Comparison of ENCODE assay signal across 2 cellular contexts in the genomic region with DNA sequence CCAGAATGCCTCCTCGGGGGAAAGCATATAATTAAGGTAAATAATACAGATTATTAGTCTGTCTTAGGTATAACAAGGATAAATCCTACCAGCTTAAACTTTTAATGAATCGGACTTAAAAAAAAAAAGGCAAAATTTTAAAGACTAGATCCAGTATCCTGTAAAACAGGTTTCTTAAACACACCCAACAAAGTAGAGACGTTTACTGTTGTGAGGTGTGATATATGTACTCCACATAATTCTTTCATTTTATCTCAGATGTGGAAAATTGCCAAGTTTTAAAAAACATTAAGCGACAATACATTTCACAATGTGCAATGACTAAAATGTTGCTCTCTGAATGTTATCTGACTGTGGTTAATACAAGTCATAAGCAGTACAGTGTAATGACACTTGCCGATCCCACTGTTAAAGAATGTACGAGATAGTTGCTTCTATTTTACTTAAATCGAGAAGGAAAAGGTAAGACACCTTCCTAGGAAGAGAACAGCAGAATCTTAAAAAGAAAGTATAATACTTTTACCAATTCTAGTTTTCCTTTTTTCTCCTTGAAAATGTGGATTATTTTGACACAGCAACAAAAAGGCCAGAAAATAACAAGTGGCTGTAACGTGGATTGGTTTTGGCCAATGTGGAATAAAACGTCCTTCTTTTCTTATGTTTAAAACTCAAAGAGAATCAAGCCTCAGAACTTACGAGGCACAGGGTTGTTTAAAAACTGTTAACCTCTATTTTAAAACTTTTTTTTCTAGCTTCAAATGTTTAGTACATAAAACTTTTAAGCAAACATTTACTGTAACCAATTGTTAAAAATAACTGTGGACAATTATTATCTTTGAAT.
TF ChIP-seq lines count a peak whose summit lies in the region.

No MANE protein-coding gene starts in this region.

TF ChIP-seq in IMR-90, 13 proteins besides CTCF, POLR2A, EP300 and RAD21:
- TF ChIP-seq CEBPB (IDR thresholded peaks at IDR 0.05; ENCODE audit: low read depth, low read length) (peak; percentile 51), FOS (IDR thresholded peaks at IDR 0.05; ENCODE audit: low read depth, low read length) (no peak)

TF ChIP-seq in K562, 482 proteins besides CTCF, POLR2A, EP300 and RAD21 (continues in another document):
- TF ChIP-seq, protein P1, sequence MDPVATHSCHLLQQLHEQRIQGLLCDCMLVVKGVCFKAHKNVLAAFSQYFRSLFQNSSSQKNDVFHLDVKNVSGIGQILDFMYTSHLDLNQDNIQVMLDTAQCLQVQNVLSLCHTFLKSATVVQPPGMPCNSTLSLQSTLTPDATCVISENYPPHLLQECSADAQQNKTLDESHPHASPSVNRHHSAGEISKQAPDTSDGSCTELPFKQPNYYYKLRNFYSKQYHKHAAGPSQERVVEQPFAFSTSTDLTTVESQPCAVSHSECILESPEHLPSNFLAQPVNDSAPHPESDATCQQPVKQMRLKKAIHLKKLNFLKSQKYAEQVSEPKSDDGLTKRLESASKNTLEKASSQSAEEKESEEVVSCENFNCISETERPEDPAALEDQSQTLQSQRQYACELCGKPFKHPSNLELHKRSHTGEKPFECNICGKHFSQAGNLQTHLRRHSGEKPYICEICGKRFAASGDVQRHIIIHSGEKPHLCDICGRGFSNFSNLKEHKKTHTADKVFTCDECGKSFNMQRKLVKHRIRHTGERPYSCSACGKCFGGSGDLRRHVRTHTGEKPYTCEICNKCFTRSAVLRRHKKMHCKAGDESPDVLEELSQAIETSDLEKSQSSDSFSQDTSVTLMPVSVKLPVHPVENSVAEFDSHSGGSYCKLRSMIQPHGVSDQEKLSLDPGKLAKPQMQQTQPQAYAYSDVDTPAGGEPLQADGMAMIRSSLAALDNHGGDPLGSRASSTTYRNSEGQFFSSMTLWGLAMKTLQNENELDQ (CRISPR knock-in tag; IDR thresholded peaks at IDR 0.05; ENCODE audit: borderline replicate concordance) = no peak
- 0 out of 2 replicates have a peak, but pooled peaks have one; percentile 58 for TF ChIP-seq CAMTA2 (CRISPR knock-in tag; conservative IDR thresholded peaks at IDR 0.05)
- TF ChIP-seq, protein P2, sequence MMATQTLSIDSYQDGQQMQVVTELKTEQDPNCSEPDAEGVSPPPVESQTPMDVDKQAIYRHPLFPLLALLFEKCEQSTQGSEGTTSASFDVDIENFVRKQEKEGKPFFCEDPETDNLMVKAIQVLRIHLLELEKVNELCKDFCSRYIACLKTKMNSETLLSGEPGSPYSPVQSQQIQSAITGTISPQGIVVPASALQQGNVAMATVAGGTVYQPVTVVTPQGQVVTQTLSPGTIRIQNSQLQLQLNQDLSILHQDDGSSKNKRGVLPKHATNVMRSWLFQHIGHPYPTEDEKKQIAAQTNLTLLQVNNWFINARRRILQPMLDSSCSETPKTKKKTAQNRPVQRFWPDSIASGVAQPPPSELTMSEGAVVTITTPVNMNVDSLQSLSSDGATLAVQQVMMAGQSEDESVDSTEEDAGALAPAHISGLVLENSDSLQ (IDR thresholded peaks at IDR 0.05) = peak; percentile 36; the same call in 1 of the 2 replicates
- peak; percentile 13 for TF ChIP-seq DACH1 (IDR thresholded peaks at IDR 0.05; ENCODE audit: partially characterized antibody)
- TF ChIP-seq, protein P3, sequence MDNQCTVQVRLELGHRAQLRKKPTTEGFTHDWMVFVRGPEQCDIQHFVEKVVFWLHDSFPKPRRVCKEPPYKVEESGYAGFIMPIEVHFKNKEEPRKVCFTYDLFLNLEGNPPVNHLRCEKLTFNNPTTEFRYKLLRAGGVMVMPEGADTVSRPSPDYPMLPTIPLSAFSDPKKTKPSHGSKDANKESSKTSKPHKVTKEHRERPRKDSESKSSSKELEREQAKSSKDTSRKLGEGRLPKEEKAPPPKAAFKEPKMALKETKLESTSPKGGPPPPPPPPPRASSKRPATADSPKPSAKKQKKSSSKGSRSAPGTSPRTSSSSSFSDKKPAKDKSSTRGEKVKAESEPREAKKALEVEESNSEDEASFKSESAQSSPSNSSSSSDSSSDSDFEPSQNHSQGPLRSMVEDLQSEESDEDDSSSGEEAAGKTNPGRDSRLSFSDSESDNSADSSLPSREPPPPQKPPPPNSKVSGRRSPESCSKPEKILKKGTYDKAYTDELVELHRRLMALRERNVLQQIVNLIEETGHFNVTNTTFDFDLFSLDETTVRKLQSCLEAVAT (IDR thresholded peaks at IDR 0.05) = 0 out of 4 replicates have a peak, but pooled peaks of 1 of the 2 experiments have one; percentile 61
- TF ChIP-seq, protein P4, sequence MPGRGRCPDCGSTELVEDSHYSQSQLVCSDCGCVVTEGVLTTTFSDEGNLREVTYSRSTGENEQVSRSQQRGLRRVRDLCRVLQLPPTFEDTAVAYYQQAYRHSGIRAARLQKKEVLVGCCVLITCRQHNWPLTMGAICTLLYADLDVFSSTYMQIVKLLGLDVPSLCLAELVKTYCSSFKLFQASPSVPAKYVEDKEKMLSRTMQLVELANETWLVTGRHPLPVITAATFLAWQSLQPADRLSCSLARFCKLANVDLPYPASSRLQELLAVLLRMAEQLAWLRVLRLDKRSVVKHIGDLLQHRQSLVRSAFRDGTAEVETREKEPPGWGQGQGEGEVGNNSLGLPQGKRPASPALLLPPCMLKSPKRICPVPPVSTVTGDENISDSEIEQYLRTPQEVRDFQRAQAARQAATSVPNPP (IDR thresholded peaks at IDR 0.05; ENCODE audit: borderline replicate concordance, insufficient read depth, insufficient read length) = no peak
- TF ChIP-seq NFRKB (IDR thresholded peaks at IDR 0.05; ENCODE audit: low read depth) = peak; percentile 37; the same call in 1 of the 2 replicates
- TF ChIP-seq, protein P5, sequence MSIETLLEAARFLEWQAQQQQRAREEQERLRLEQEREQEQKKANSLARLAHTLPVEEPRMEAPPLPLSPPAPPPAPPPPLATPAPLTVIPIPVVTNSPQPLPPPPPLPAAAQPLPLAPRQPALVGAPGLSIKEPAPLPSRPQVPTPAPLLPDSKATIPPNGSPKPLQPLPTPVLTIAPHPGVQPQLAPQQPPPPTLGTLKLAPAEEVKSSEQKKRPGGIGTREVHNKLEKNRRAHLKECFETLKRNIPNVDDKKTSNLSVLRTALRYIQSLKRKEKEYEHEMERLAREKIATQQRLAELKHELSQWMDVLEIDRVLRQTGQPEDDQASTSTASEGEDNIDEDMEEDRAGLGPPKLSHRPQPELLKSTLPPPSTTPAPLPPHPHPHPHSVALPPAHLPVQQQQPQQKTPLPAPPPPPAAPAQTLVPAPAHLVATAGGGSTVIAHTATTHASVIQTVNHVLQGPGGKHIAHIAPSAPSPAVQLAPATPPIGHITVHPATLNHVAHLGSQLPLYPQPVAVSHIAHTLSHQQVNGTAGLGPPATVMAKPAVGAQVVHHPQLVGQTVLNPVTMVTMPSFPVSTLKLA (conservative IDR thresholded peaks at IDR 0.05) = 0 out of 4 replicates have a peak, but pooled peaks of 1 of the 2 experiments have one; percentile 16
- TF ChIP-seq ARID1B (IDR thresholded peaks at IDR 0.05) = peak; percentile 41; the same call in 1 of the 2 replicates
- no peak for TF ChIP-seq ZNF184 (CRISPR knock-in tag; IDR thresholded peaks at IDR 0.05)
- TF ChIP-seq ZNF41 (CRISPR knock-in tag; conservative IDR thresholded peaks at IDR 0.05) = no peak
- TF ChIP-seq, protein P6, sequence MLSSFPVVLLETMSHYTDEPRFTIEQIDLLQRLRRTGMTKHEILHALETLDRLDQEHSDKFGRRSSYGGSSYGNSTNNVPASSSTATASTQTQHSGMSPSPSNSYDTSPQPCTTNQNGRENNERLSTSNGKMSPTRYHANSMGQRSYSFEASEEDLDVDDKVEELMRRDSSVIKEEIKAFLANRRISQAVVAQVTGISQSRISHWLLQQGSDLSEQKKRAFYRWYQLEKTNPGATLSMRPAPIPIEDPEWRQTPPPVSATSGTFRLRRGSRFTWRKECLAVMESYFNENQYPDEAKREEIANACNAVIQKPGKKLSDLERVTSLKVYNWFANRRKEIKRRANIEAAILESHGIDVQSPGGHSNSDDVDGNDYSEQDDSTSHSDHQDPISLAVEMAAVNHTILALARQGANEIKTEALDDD (IDR thresholded peaks at IDR 0.05) = peak; percentile 23; the same call in 1 of the 2 replicates
- no peak for TF ChIP-seq ZC3H11A (IDR thresholded peaks at IDR 0.05; ENCODE audit: low read depth, low read length)
- no peak for TF ChIP-seq RBM34 (IDR thresholded peaks at IDR 0.05; ENCODE audit: borderline replicate concordance, insufficient read depth, low read length)
- TF ChIP-seq NFIC (IDR thresholded peaks at IDR 0.05) = peak; percentile 88
- peak; percentile 82 for TF ChIP-seq FOSL1 (tag; conservative IDR thresholded peaks at IDR 0.05)
- TF ChIP-seq CEBPB (tag; IDR thresholded peaks at IDR 0.05) = peak; percentile 95
- peak; percentile 31; the same call in 1 of the 2 replicates for TF ChIP-seq JUND (IDR thresholded peaks at IDR 0.05; ENCODE audit: borderline replicate concordance, low read depth, low read length)
- TF ChIP-seq JUND (tag; IDR thresholded peaks at IDR 0.05; ENCODE audit: borderline replicate concordance, low read depth, low read length) = peak; percentile 10; the same call in 1 of the 3 replicates
- peak; percentile 65; the same call in 1 of the 2 replicates for TF ChIP-seq SMARCA4 (IDR thresholded peaks at IDR 0.05)
- TF ChIP-seq ZKSCAN8 (CRISPR knock-in tag; IDR thresholded peaks at IDR 0.05) = peak; percentile 67; the same call in 1 of the 2 replicates
- TF ChIP-seq SOX6 (IDR thresholded peaks at IDR 0.05) = peak; percentile 79; the same call in 1 of the 2 replicates
- TF ChIP-seq ZNF197 (CRISPR knock-in tag; IDR thresholded peaks at IDR 0.05; ENCODE audit: low read depth) = peak; percentile 53; the same call in 1 of the 2 replicates
- no peak for TF ChIP-seq ZBTB7A (IDR thresholded peaks at IDR 0.05; ENCODE audit: borderline replicate concordance, control insufficient read depth, low read depth, low read length)
- TF ChIP-seq CEBPG (CRISPR knock-in tag; IDR thresholded peaks at IDR 0.05) = no peak
- TF ChIP-seq CEBPG (tag; conservative IDR thresholded peaks at IDR 0.05 in 1 of 2, IDR thresholded peaks at IDR 0.05 in 1 of 2) = peak; percentile 71 to 80
- TF ChIP-seq ATF7 (IDR thresholded peaks at IDR 0.05) = no peak
- no peak for TF ChIP-seq ATF1 (CRISPR knock-in tag; IDR thresholded peaks at IDR 0.05)
- 0 out of 2 replicates have a peak, but pooled peaks have one; percentile 7 for TF ChIP-seq ATF1 (tag; IDR thresholded peaks at IDR 0.05)
- peak; percentile 18; the same call in 1 of the 2 replicates for TF ChIP-seq CXXC5 (CRISPR knock-in tag; IDR thresholded peaks at IDR 0.05)
- TF ChIP-seq ZNF175 (CRISPR knock-in tag; IDR thresholded peaks at IDR 0.05; ENCODE audit: low read depth) = 0 out of 2 replicates have a peak, but pooled peaks have one; percentile 50
- TF ChIP-seq MEIS2 (IDR thresholded peaks at IDR 0.05; ENCODE audit: partially characterized antibody) = peak; percentile 62
- TF ChIP-seq BACH1 (tag; IDR thresholded peaks at IDR 0.05) = no peak
- no peak for TF ChIP-seq COPS2 (conservative IDR thresholded peaks at IDR 0.05)
- 0 out of 4 replicates have a peak, but pooled peaks of 1 of the 2 experiments have one; percentile 26 for TF ChIP-seq TRIM24 (IDR thresholded peaks at IDR 0.05)
- 0 out of 2 replicates have a peak, but pooled peaks have one; percentile 23 for TF ChIP-seq MAFG (tag; conservative IDR thresholded peaks at IDR 0.05)
- no peak for TF ChIP-seq NR2C2 (CRISPR knock-in tag; IDR thresholded peaks at IDR 0.05)
- TF ChIP-seq NR2C2 (tag; IDR thresholded peaks at IDR 0.05) = peak; percentile 23; the same call in 1 of the 2 replicates
- no peak for TF ChIP-seq ZNF316 (IDR thresholded peaks at IDR 0.05)
- TF ChIP-seq, protein P7, sequence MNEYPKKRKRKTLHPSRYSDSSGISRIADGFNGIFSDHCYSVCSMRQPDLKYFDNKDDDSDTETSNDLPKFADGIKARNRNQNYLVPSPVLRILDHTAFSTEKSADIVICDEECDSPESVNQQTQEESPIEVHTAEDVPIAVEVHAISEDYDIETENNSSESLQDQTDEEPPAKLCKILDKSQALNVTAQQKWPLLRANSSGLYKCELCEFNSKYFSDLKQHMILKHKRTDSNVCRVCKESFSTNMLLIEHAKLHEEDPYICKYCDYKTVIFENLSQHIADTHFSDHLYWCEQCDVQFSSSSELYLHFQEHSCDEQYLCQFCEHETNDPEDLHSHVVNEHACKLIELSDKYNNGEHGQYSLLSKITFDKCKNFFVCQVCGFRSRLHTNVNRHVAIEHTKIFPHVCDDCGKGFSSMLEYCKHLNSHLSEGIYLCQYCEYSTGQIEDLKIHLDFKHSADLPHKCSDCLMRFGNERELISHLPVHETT (CRISPR knock-in tag; conservative IDR thresholded peaks at IDR 0.05 in 1 of 2, IDR thresholded peaks at IDR 0.05 in 1 of 2) = peak in 1 of 2 experiments; percentile 75; a peak in 2 of 4 replicates
- TF ChIP-seq, protein P8, sequence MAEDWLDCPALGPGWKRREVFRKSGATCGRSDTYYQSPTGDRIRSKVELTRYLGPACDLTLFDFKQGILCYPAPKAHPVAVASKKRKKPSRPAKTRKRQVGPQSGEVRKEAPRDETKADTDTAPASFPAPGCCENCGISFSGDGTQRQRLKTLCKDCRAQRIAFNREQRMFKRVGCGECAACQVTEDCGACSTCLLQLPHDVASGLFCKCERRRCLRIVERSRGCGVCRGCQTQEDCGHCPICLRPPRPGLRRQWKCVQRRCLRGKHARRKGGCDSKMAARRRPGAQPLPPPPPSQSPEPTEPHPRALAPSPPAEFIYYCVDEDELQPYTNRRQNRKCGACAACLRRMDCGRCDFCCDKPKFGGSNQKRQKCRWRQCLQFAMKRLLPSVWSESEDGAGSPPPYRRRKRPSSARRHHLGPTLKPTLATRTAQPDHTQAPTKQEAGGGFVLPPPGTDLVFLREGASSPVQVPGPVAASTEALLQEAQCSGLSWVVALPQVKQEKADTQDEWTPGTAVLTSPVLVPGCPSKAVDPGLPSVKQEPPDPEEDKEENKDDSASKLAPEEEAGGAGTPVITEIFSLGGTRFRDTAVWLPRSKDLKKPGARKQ (CRISPR knock-in tag; IDR thresholded peaks at IDR 0.05) = 0 out of 2 replicates have a peak, but pooled peaks have one; percentile 6
- TF ChIP-seq POLR2H (tag; IDR thresholded peaks at IDR 0.05; ENCODE audit: low read depth) = peak; percentile 57; the same call in 1 of the 2 replicates
